14 cellular contexts compared by ENCODE assay signal in genomic region chr14:63890553-63890952, GRCh38. TPM values are rescaled to one million over a fixed set of nuclear protein-coding genes. Genes with fewer than 3 reads are reported as not detected.
DNase-seq lines count a peak whose midpoint lies in the region; ATAC-seq, FAIRE-seq and TF ChIP-seq lines count a peak whose summit lies in the region.
"Had no signal": no experiment of that assay in that cellular context is flagged by ENCODE, and none has a peak within 500 bp of the region (broad histone marks: within the 10 kb centered on the region; RNA-seq: fewer than 3 reads in every experiment).

No MANE protein-coding gene starts in this region.

- peaks cover 16 to 51% (median 47%) of the 10 kb centered on the region in 3 donors for H3K4me1 Mint-ChIP-seq in T-cell

- H3K4me3 Mint-ChIP-seq in T-cell = no peak overlapping the region

- no peaks in the 10 kb centered on the region for H3K9me3 Mint-ChIP-seq in T-cell

- H3K27me3 Mint-ChIP-seq in T-cell = no peaks in the 10 kb centered on the region

- H3K4me3 ChIP-seq in skeletal muscle tissue (ENCODE audit: low read length in 3 of 3) = no peak overlapping the region
- H3K4me3 ChIP-seq: GM23248, SK-N-MC had no signal

- peak; percentile 26 for FAIRE-seq in GM12891 (lab: Jason Lieb, UNC)
- FAIRE-seq in RCC 7860 (lab: Jason Lieb, UNC) = no peak

- H3K9me3 ChIP-seq in skeletal muscle tissue (ENCODE audit: control insufficient read depth in 3 of 3, low read length in 3 of 3) = no peaks in the 10 kb centered on the region

- CTCF ChIA-PET in T-cell (lab: Charles Lee) = interaction anchor here in 1 of 2 donors (0.7 kb wide), 1 partner anchor 121 kb away, joined by 3 read pairs; no protein-coding TSS in a partner anchor

- ATAC-seq in T-cell (replicated peaks in 1 of 4) (no peak), GM21723 (IDR thresholded peaks at IDR 0.05; ENCODE audit: unreplicated experiment) (no peak)

- H3K27ac Mint-ChIP-seq in T-cell = peak overlapping the region; percentile 49 to 61

- no peaks in the 10 kb centered on the region for H3K27me3 ChIP-seq in skeletal muscle tissue (ENCODE audit: control insufficient read depth in 3 of 3, insufficient read depth in 3 of 3, low read length in 3 of 3)

- POLR2A ChIA-PET in T-cell (lab: Charles Lee) = interaction anchor here in 1 of 2 donors (0.6 kb wide), 1 partner anchor 13 kb away, joined by 3 read pairs; no protein-coding TSS in a partner anchor

- H3K9ac ChIP-seq in skeletal muscle tissue (ENCODE audit: low read depth in 1 of 3, low read length in 3 of 3) = no peak overlapping the region
- H3K9ac ChIP-seq: GM23248 had no signal

- no peak for TF ChIP-seq POLR2A in GM12891 (IDR thresholded peaks at IDR 0.05; ENCODE audit: low read depth, low read length)

- no peaks in the 10 kb centered on the region for H3K36me3 ChIP-seq in skeletal muscle tissue (ENCODE audit: control insufficient read depth in 3 of 3, insufficient read depth in 3 of 3, low read length in 3 of 3)

- peaks cover 8% of the 10 kb centered on the region for H3K36me3 Mint-ChIP-seq in T-cell

- H3K4me1 ChIP-seq in skeletal muscle tissue (ENCODE audit: control insufficient read depth in 3 of 3, insufficient read depth in 3 of 3, low read length in 3 of 3) = peaks cover 14 to 22% (median 20%) of the 10 kb centered on the region in 3 donors

- H3K27ac ChIP-seq in skeletal muscle tissue (ENCODE audit: low read depth, low read length) = peak overlapping the region; percentile 43
- H3K27ac ChIP-seq: GM23248, SK-N-MC had no signal

- DNase-seq in GM12891 (ENCODE audit: insufficient read length, low spot score) (no peak), T-cell (no peak), glomerular visceral epithelial cell (ENCODE audit: extremely low spot score) (peak; percentile 63), SIG-M5 (lab: John Stamatoyannopoulos, UW) (no peak), RCC 7860 (ENCODE audit: low spot score) (no peak)
- DNase-seq: activated CD4-positive, alpha-beta T cell treated with anti-CD3 and anti-CD28 coated beads for 1 hour; activated T-cell treated with anti-CD3 and anti-CD28 coated beads, Interleukin-2, amount 50 U/mL, for 48 hours; aorta; GM23248; NCI-H1417 treated with DMSO at 0.1 percent for 48 hours; NCI-H774 had no signal

TF ChIP-seq in GM12891, 5 proteins besides CTCF, POLR2A, EP300 and RAD21:
- TF ChIP-seq POLR2AphosphoS5 (IDR thresholded peaks at IDR 0.05; ENCODE audit: low read depth, low read length) (no peak), PAX5 (IDR thresholded peaks at IDR 0.05; ENCODE audit: insufficient read depth, low read length, severe bottlenecking) (no peak), SPI1 (IDR thresholded peaks at IDR 0.05; ENCODE audit: low read depth, low read length) (no peak), POU2F2 (IDR thresholded peaks at IDR 0.05; ENCODE audit: low read depth, low read length) (no peak)

RNA-seq across cellular contexts. Expression of gene SYNE2, which starts 37.7 kb away (rescaled TPM):
- 10.6 TPM for polyA plus RNA-seq in GM12891 (2012; ENCODE audit: low read depth, missing spikeins)
- total RNA-seq in T-cell (100 to 1,000 TPM; 150 to 321 (median 229) TPM), skeletal muscle tissue (81.4 TPM)
